ENCODE assay signal across 14 cellular contexts in genomic region chr17:5837055-5837491, GRCh38.
DNase-seq lines count a peak whose midpoint lies in the region; ATAC-seq, FAIRE-seq and TF ChIP-seq lines count a peak whose summit lies in the region.
"Had no signal": no experiment of that assay in that cellular context is flagged by ENCODE, and none has a peak within 500 bp of the region (broad histone marks: within the 10 kb centered on the region; RNA-seq: fewer than 3 reads in every experiment).

No MANE protein-coding gene starts in this region.

- no peak overlapping the region for H3K27ac Mint-ChIP-seq in mesothelial cell of epicardium
- H3K27ac Mint-ChIP-seq: activated naive CD8-positive, alpha-beta T cell treated with anti-CD3 and anti-CD28 coated beads for 36 hours; T-helper 17 cell had no signal

- no peaks in the 10 kb centered on the region for H3K36me3 Mint-ChIP-seq in mesothelial cell of epicardium
- H3K36me3 Mint-ChIP-seq: activated naive CD8-positive, alpha-beta T cell treated with anti-CD3 and anti-CD28 coated beads for 36 hours had no signal

- POLR2A ChIA-PET in A549 (lab: Yijun Ruan, JAX), result no interaction called here

- in situ Hi-C loops in astrocyte of the cerebellum (cut with HindIII; ENCODE audit: low sequenced_read_pairs), result no loop called here

- CTCF ChIA-PET in A549 (lab: Yijun Ruan, JAX), result interaction anchor here (1.1 to 1.8 kb wide), 2 partner anchors 32 to 38 kb away, joined by 3 read pairs; no protein-coding TSS in a partner anchor

- H3K4me2 ChIP-seq in A549, result no peak overlapping the region; the same call in 2 of the 3 replicates

- TF ChIP-seq EP300 in A549 (IDR thresholded peaks at IDR 0.05), result no peak

- no peaks in the 10 kb centered on the region for H3K9me3 ChIP-seq in A549

- TF ChIP-seq CTCF in A549 (IDR thresholded peaks at IDR 0.05) (no peak), astrocyte of the cerebellum (IDR thresholded peaks at IDR 0.05; ENCODE audit: low read depth, low read length, missing control alignments) (no peak), mesothelial cell of epicardium (IDR thresholded peaks at IDR 0.05; ENCODE audit: unreplicated experiment) (no peak)

- H3K4me1 ChIP-seq in A549, result peaks cover 35% of the 10 kb centered on the region; the same call in 2 of the 3 replicates

- peak; percentile 73 to 75 for DNase-seq in A549 (ENCODE audit: low read depth in 1 of 2, low spot score in 1 of 2)
- peak; percentile 60 for DNase-seq in HS-5 (ENCODE audit: low read depth)
- peak; percentile 40 for DNase-seq in astrocyte of the cerebellum (ENCODE audit: low read depth)
- DNase-seq in iris pigment epithelial cell (ENCODE audit: low read depth), result peak; percentile 50
- no peak for DNase-seq in NCI-H2107 treated with DMSO at 0.1 percent for 48 hours (lab: John Stamatoyannopoulos, UW; ENCODE audit: unreplicated experiment)
- DNase-seq in mesothelial cell of epicardium (ENCODE audit: low spot score in 2 of 2, unreplicated experiment in 2 of 2), result no peak
- DNase-seq in SK-N-DZ (ENCODE audit: low spot score), result no peak
- DNase-seq: activated CD8-positive, alpha-beta memory T cell treated with anti-CD3 and anti-CD28 coated beads for 24 hours; activated naive CD8-positive, alpha-beta T cell treated with anti-CD3 and anti-CD28 coated beads for 36 hours; NCI-H187 treated with DMSO at 0.1 percent for 48 hours; NK-92 treated with Interleukin-12 subunit alpha and Interleukin-12 subunit beta, amount 100 ng/mL, for 24 hours; T-helper 17 cell had no signal

- FAIRE-seq in A549 (lab: Jason Lieb, UNC), result peak; percentile 77

- no peak overlapping the region for H3K4me3 Mint-ChIP-seq in mesothelial cell of epicardium
- H3K4me3 Mint-ChIP-seq: activated naive CD8-positive, alpha-beta T cell treated with anti-CD3 and anti-CD28 coated beads for 36 hours; T-helper 17 cell had no signal

- H3K9me3 Mint-ChIP-seq in mesothelial cell of epicardium, result no peaks in the 10 kb centered on the region
- H3K9me3 Mint-ChIP-seq: activated naive CD8-positive, alpha-beta T cell treated with anti-CD3 and anti-CD28 coated beads for 36 hours had no signal

- no peak; a peak in 1 of 5 replicates for TF ChIP-seq RAD21 in A549 (conservative IDR thresholded peaks at IDR 0.05 in 1 of 2, IDR thresholded peaks at IDR 0.05 in 1 of 2)

- peaks cover 2% of the 10 kb centered on the region for H3K4me1 Mint-ChIP-seq in mesothelial cell of epicardium

- H3K27ac ChIP-seq in A549, result peak overlapping the region in 1 of 2 experiments; percentile 35; a peak in 2 of 6 replicates

- TF ChIP-seq POLR2A in A549 (IDR thresholded peaks at IDR 0.05; ENCODE audit: low read length), result no peak

- WGBS in A549 (ENCODE audit: missing lambda C conversion rate), result 16% methylated on average over 4 of the region's 4 CpGs

- ATAC-seq in A549 (peak; percentile 71 to 80; a peak in 5 of 6 replicates), GM21717 (IDR thresholded peaks at IDR 0.05; ENCODE audit: unreplicated experiment) (no peak)
- ATAC-seq: sciatic nerve, T-helper 17 cell had no signal

- no peaks in the 10 kb centered on the region for H3K27me3 Mint-ChIP-seq in mesothelial cell of epicardium (ENCODE audit: low read depth)

- H3K4me3 ChIP-seq in A549, result no peak overlapping the region
- H3K4me3 ChIP-seq in astrocyte of the cerebellum (ENCODE audit: low read depth, low read length), result no peak overlapping the region

TF ChIP-seq in A549, 52 proteins besides CTCF, POLR2A, EP300 and RAD21:
- no peak for TF ChIP-seq ELK1 (IDR thresholded peaks at IDR 0.05; ENCODE audit: low read depth, low read length)
- peak; percentile 80; the same call in 1 of the 2 replicates for TF ChIP-seq FOXS1 (CRISPR knock-in tag; IDR thresholded peaks at IDR 0.05)
- no peak for TF ChIP-seq TFCP2L1 (CRISPR knock-in tag; IDR thresholded peaks at IDR 0.05)
- no peak for TF ChIP-seq HOXB13 (CRISPR knock-in tag; IDR thresholded peaks at IDR 0.05; ENCODE audit: low read depth)
- TF ChIP-seq MAFK (IDR thresholded peaks at IDR 0.05; ENCODE audit: partially characterized antibody), result peak; percentile 96
- peak in 1 of 2 experiments; percentile 25; a peak in 1 of 4 replicates for TF ChIP-seq CEBPB (IDR thresholded peaks at IDR 0.05)
- 0 out of 2 replicates have a peak, but pooled peaks have one; percentile 36 for TF ChIP-seq JUNB (IDR thresholded peaks at IDR 0.05)
- TF ChIP-seq E2F6 (IDR thresholded peaks at IDR 0.05; ENCODE audit: borderline replicate concordance, low read depth), result no peak
- TF ChIP-seq PBX3 (IDR thresholded peaks at IDR 0.05), result no peak
- TF ChIP-seq FOSL2 (IDR thresholded peaks at IDR 0.05), result peak; percentile 17; the same call in 1 of the 2 replicates
- peak; percentile 72 for TF ChIP-seq FOSL2 (CRISPR knock-in tag; IDR thresholded peaks at IDR 0.05)
- TF ChIP-seq RCOR1 (IDR thresholded peaks at IDR 0.05; ENCODE audit: low read depth, low read length), result no peak
- TF ChIP-seq MAX (IDR thresholded peaks at IDR 0.05), result peak; percentile 58; the same call in 1 of the 2 replicates
- peak; percentile 51; the same call in 1 of the 2 replicates for TF ChIP-seq GATA3 (IDR thresholded peaks at IDR 0.05; ENCODE audit: borderline replicate concordance)

Comparison
In these comparisons a context has a peak if more than half of its experiments do, and no peak if none do; other contexts are left out.
1. DNase-seq: peak in A549 (2 of 2), HS-5 (single experiment), astrocyte of the cerebellum (single experiment) and iris pigment epithelial cell (single experiment); none in NCI-H2107 treated with DMSO at 0.1 percent for 48 hours (single experiment), mesothelial cell of epicardium (0 of 2) and SK-N-DZ (single experiment).